1 cellular context compared by ENCODE assay signal in the genomic region with DNA sequence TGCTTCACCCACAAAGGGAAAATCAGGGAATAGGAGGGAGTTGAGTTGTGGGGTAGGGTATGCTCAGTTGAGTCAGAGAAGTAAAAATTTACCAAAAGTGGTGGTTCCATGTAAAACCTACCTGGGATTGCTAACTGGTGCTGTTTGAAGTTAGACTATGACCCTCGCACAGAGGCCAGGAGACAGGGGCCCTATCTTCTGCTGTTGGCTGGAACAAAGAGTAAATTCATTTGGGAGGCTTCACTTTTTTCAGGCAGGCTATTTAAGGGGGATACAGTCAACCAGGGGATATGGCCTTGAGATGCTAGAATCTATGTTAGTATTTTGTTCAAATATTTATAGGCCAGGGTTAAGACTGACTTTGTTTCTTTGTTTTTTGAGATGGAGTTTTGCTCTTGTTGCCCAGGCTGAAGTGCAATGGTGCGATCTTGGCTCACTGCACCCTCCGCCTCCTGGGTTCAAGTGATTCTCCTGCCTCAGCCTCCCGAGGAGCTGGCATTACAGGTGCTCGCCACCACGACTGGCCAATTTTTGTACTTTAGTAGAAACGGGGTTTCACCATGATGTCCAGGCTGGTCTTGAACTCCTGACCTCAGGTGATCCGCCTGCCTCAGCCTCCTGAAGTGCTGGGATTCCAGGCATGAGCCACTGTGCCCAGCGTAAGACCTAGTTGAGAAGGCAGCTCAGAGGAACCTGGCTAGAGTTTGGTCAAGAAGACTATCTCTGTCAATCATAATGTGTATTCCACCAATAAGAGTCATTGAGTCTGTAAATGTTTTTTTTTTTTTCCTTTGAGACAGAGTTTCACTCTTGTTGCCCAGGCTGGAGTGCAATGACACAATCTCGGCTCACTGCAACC. TPM values are rescaled to one million over a fixed set of nuclear protein-coding genes. Genes with fewer than 3 reads are reported as not detected.
"Had no signal": no experiment of that assay in that cellular context is flagged by ENCODE, and none has a peak within 500 bp of the region (broad histone marks: within the 10 kb centered on the region; RNA-seq: fewer than 3 reads in every experiment).

No MANE protein-coding gene starts in this region.

RNA-seq across cellular contexts. Expression of a gene that starts 22.7 kb away (rescaled TPM):
- total RNA-seq: G401 had no signal
